Comparison of ENCODE assay signal across 16 cellular contexts in genomic region chr5:174606646-174607045, GRCh38.
DNase-seq lines count a peak whose midpoint lies in the region; ATAC-seq and TF ChIP-seq lines count a peak whose summit lies in the region.
"Had no signal": no experiment of that assay in that cellular context is flagged by ENCODE, and none has a peak within 500 bp of the region (broad histone marks: within the 10 kb centered on the region; RNA-seq: fewer than 3 reads in every experiment).

No MANE protein-coding gene starts in this region.

- H4K8ac ChIP-seq in mesenchymal stem cell (ENCODE audit: low read length): peak overlapping the region; percentile 60
- H4K8ac ChIP-seq in trophoblast cell (ENCODE audit: low read depth, low read length): no peak overlapping the region

- POLR2A ChIA-PET in Caco-2 (lab: Charles Lee): interaction anchor here (0.6 kb wide), 1 partner anchor 118 kb away, joined by 3 read pairs; the partner anchor contains the start of gene MSX2

- TF ChIP-seq CTCF in Caco-2 (IDR thresholded peaks at IDR 0.05; ENCODE audit: insufficient read depth in 1 of 2, low read depth in 1 of 2, low read length in 1 of 2, severe bottlenecking in 1 of 2, unreplicated experiment in 1 of 2): no peak

- H4K12ac ChIP-seq in trophoblast cell (ENCODE audit: low read depth, low read length): no peak overlapping the region

- no peaks in the 10 kb centered on the region for H3K27me3 ChIP-seq in Caco-2 (replicated peaks; ENCODE audit: control insufficient read depth, insufficient read depth, low read length)
- peaks cover 0 to 12% of the 10 kb centered on the region in 2 experiments for H3K27me3 ChIP-seq in mesenchymal stem cell (ENCODE audit: control insufficient read depth in 1 of 2, insufficient read depth in 1 of 2, low read length in 2 of 2)
- no peaks in the 10 kb centered on the region for H3K27me3 ChIP-seq in trophoblast cell (ENCODE audit: insufficient read depth, low read length)

- H3K27me3 Mint-ChIP-seq in Caco-2 (ENCODE audit: insufficient read depth, unreplicated experiment): no peaks in the 10 kb centered on the region
- H3K27me3 Mint-ChIP-seq in activated naive CD8-positive, alpha-beta T cell treated with anti-CD3 and anti-CD28 coated beads, Interleukin-2, amount 50 U/mL, for 24 hours: peaks cover 4% of the 10 kb centered on the region
- no peaks in the 10 kb centered on the region for H3K27me3 Mint-ChIP-seq in stimulated activated memory B cell treated with anti-CD40 and anti-IgM and Interleukin-4, amounts not matched to agents 10 μg/mL and 1 μg/mL and 100 μg/mL, for 72 hours

- H3K9ac ChIP-seq in mesenchymal stem cell (ENCODE audit: low read length) (no peak overlapping the region), trophoblast cell (ENCODE audit: low read length) (no peak overlapping the region)

- H2BK12ac ChIP-seq in mesenchymal stem cell (ENCODE audit: low read length in 2 of 2) (peak overlapping the region in 1 of 2 experiments; percentile 52), trophoblast cell (ENCODE audit: low read length) (peak overlapping the region; percentile 88)

- no peak overlapping the region for H2AK5ac ChIP-seq in mesenchymal stem cell (ENCODE audit: low read length, severe bottlenecking)
- H2AK5ac ChIP-seq in trophoblast cell (ENCODE audit: low read length): no peak overlapping the region

- H4K91ac ChIP-seq in mesenchymal stem cell (ENCODE audit: low read length) (no peak overlapping the region), trophoblast cell (ENCODE audit: low read depth, low read length) (peak overlapping the region; percentile 8)

- H3K36me3 Mint-ChIP-seq in Caco-2 (ENCODE audit: insufficient read depth, unreplicated experiment): peaks cover 8% of the 10 kb centered on the region
- H3K36me3 Mint-ChIP-seq in activated naive CD8-positive, alpha-beta T cell treated with anti-CD3 and anti-CD28 coated beads, Interleukin-2, amount 50 U/mL, for 24 hours (ENCODE audit: low read depth): no peaks in the 10 kb centered on the region
- H3K36me3 Mint-ChIP-seq in stimulated activated memory B cell treated with anti-CD40 and anti-IgM and Interleukin-4, amounts not matched to agents 10 μg/mL and 1 μg/mL and 100 μg/mL, for 72 hours: no peaks in the 10 kb centered on the region

- DNase-seq in Caco-2 (no peak), astrocyte of the hippocampus (ENCODE audit: low read depth, low spot score) (peak; percentile 33), mesenchymal stem cell (peak; percentile 38), trophoblast cell (peak; percentile 81 to 94), amniotic stem cell (lab: John Stamatoyannopoulos, UW) (no peak)
- no peak for DNase-seq in activated naive CD8-positive, alpha-beta T cell treated with anti-CD3 and anti-CD28 coated beads, Interleukin-2, amount 50 U/mL, for 24 hours
- DNase-seq: DMS53, H7, NCI-H1436, NCI-H2029, NCI-H2171, NCI-H748 treated with DMSO at 0.1 percent for 48 hours, PC-9 had no signal

- intact Hi-C loops in Caco-2 (cut with micrococcal nuclease; ENCODE audit: unreplicated experiment): no loop called here

- H3K9me3 ChIP-seq in Caco-2 (peaks cover 13% of the 10 kb centered on the region), mesenchymal stem cell (ENCODE audit: control insufficient read depth, low read length) (no peaks in the 10 kb centered on the region), trophoblast cell (ENCODE audit: insufficient read depth, low read depth, low read length) (no peaks in the 10 kb centered on the region)

- H3K4me1 Mint-ChIP-seq in Caco-2 (ENCODE audit: low read depth, unreplicated experiment): peaks cover 18% of the 10 kb centered on the region
- H3K4me1 Mint-ChIP-seq in activated naive CD8-positive, alpha-beta T cell treated with anti-CD3 and anti-CD28 coated beads, Interleukin-2, amount 50 U/mL, for 24 hours: no peaks in the 10 kb centered on the region
- no peaks in the 10 kb centered on the region for H3K4me1 Mint-ChIP-seq in stimulated activated memory B cell treated with anti-CD40 and anti-IgM and Interleukin-4, amounts not matched to agents 10 μg/mL and 1 μg/mL and 100 μg/mL, for 72 hours

- H2BK120ac ChIP-seq in mesenchymal stem cell (ENCODE audit: low read depth, low read length) (no peak overlapping the region), trophoblast cell (ENCODE audit: insufficient read depth, low read length, poor library complexity) (peak overlapping the region; percentile 62)

- H3K23ac ChIP-seq in mesenchymal stem cell (ENCODE audit: low read length in 2 of 2) (no peak overlapping the region), trophoblast cell (ENCODE audit: low read length) (no peak overlapping the region)

- H3K79me2 ChIP-seq in trophoblast cell (ENCODE audit: control insufficient read depth, insufficient read depth, low read length, poor library complexity): no peaks in the 10 kb centered on the region

- no peak overlapping the region for H2BK15ac ChIP-seq in mesenchymal stem cell (ENCODE audit: low read depth, poor library complexity, severe bottlenecking)

- H3K36me3 ChIP-seq in Caco-2 (ENCODE audit: control insufficient read depth, insufficient read depth, low read length): no peaks in the 10 kb centered on the region; the same call in 1 of the 2 replicates
- no peaks in the 10 kb centered on the region for H3K36me3 ChIP-seq in mesenchymal stem cell (ENCODE audit: control insufficient read depth in 1 of 2, insufficient read depth in 2 of 2, low read depth in 1 of 2, low read length in 2 of 2)
- H3K36me3 ChIP-seq in trophoblast cell (ENCODE audit: control insufficient read depth in 1 of 2, insufficient read depth in 2 of 2, low read length in 2 of 2): no peaks in the 10 kb centered on the region

- H2AFZ ChIP-seq in mesenchymal stem cell (ENCODE audit: low read depth, low read length) (peak overlapping the region; percentile 61), trophoblast cell (ENCODE audit: insufficient read depth, low read length, poor library complexity) (peak overlapping the region; percentile 62)
- H2AFZ ChIP-seq: PC-9 had no signal

- no peaks in the 10 kb centered on the region for H3K9me3 Mint-ChIP-seq in Caco-2 (ENCODE audit: unreplicated experiment)
- peaks cover 3% of the 10 kb centered on the region for H3K9me3 Mint-ChIP-seq in activated naive CD8-positive, alpha-beta T cell treated with anti-CD3 and anti-CD28 coated beads, Interleukin-2, amount 50 U/mL, for 24 hours
- peaks cover 3% of the 10 kb centered on the region for H3K9me3 Mint-ChIP-seq in stimulated activated memory B cell treated with anti-CD40 and anti-IgM and Interleukin-4, amounts not matched to agents 10 μg/mL and 1 μg/mL and 100 μg/mL, for 72 hours

- H3K4ac ChIP-seq in mesenchymal stem cell (ENCODE audit: low read depth in 1 of 2, low read length in 2 of 2) (no peak overlapping the region), trophoblast cell (ENCODE audit: low read depth, low read length) (no peak overlapping the region)

- H3K27ac ChIP-seq in mesenchymal stem cell (ENCODE audit: low read length, poor library complexity, severe bottlenecking) (no peak overlapping the region), trophoblast cell (ENCODE audit: low read depth, low read length) (peak overlapping the region; percentile 82)
- H3K27ac ChIP-seq: C4-2B, PC-9 had no signal

- CTCF ChIA-PET in Caco-2 (lab: Charles Lee): interaction anchor here (0.7 to 1.1 kb wide), 2 partner anchors 10 to 188 kb away, joined by 3 to 5 read pairs; no protein-coding TSS in a partner anchor

- no peak overlapping the region for H3K4me3 ChIP-seq in Caco-2 (ENCODE audit: low read depth, low read length)
- H3K4me3 ChIP-seq in mesenchymal stem cell (ENCODE audit: insufficient read depth in 1 of 2, low read depth in 1 of 2, low read length in 2 of 2): no peak overlapping the region
- H3K4me3 ChIP-seq in trophoblast cell (ENCODE audit: low read depth, low read length): no peak overlapping the region
- H3K4me3 ChIP-seq: PC-9 had no signal

- no TSS peak for BruUV-seq in Caco-2 (replicated peaks; lab: Mats Ljungman, UMichigan)

- peaks cover 39% of the 10 kb centered on the region for H3K4me1 ChIP-seq in Caco-2
- H3K4me1 ChIP-seq in mesenchymal stem cell (ENCODE audit: control insufficient read depth, insufficient read depth, low read depth, low read length): no peaks in the 10 kb centered on the region
- peaks cover 16 to 25% of the 10 kb centered on the region in 2 experiments for H3K4me1 ChIP-seq in trophoblast cell (ENCODE audit: control insufficient read depth in 1 of 2, insufficient read depth in 2 of 2, low read length in 2 of 2)

- 38% methylated on average over 4 of the region's 4 CpGs for WGBS in mesenchymal stem cell
- WGBS in trophoblast cell (ENCODE audit: extremely low coverage, insufficient coverage, insufficient read length): no CpG with 5 or more reads among the region's 4 CpGs

- peak overlapping the region; percentile 17 for H3K27ac Mint-ChIP-seq in Caco-2 (ENCODE audit: unreplicated experiment)
- no peak overlapping the region for H3K27ac Mint-ChIP-seq in activated naive CD8-positive, alpha-beta T cell treated with anti-CD3 and anti-CD28 coated beads, Interleukin-2, amount 50 U/mL, for 24 hours
- no peak overlapping the region for H3K27ac Mint-ChIP-seq in stimulated activated memory B cell treated with anti-CD40 and anti-IgM and Interleukin-4, amounts not matched to agents 10 μg/mL and 1 μg/mL and 100 μg/mL, for 72 hours

- H3K4me3 Mint-ChIP-seq in Caco-2 (ENCODE audit: unreplicated experiment): no peak overlapping the region
- no peak overlapping the region for H3K4me3 Mint-ChIP-seq in activated naive CD8-positive, alpha-beta T cell treated with anti-CD3 and anti-CD28 coated beads, Interleukin-2, amount 50 U/mL, for 24 hours
- H3K4me3 Mint-ChIP-seq in stimulated activated memory B cell treated with anti-CD40 and anti-IgM and Interleukin-4, amounts not matched to agents 10 μg/mL and 1 μg/mL and 100 μg/mL, for 72 hours: no peak overlapping the region

- ATAC-seq in activated naive CD8-positive, alpha-beta T cell treated with anti-CD3 and anti-CD28 coated beads, Interleukin-2, amount 50 U/mL, for 24 hours: no peak
- ATAC-seq in stimulated activated memory B cell treated with anti-CD40 and anti-IgM and Interleukin-4, amounts not matched to agents 10 μg/mL and 1 μg/mL and 100 μg/mL, for 72 hours: no peak
- ATAC-seq in HG03097 (IDR thresholded peaks at IDR 0.05; ENCODE audit: low FRiP score, unreplicated experiment): no peak

- H3K14ac ChIP-seq in mesenchymal stem cell (ENCODE audit: low read length in 2 of 2): no peak overlapping the region
- H3K14ac ChIP-seq in trophoblast cell (ENCODE audit: low read length): no peak overlapping the region

- H3K79me1 ChIP-seq in mesenchymal stem cell (replicated peaks; ENCODE audit: low read length, poor library complexity, severe bottlenecking) (no peaks in the 10 kb centered on the region), trophoblast cell (ENCODE audit: low read length) (peaks cover 21% of the 10 kb centered on the region)

- H2BK5ac ChIP-seq in mesenchymal stem cell (ENCODE audit: low read depth, low read length, poor library complexity, severe bottlenecking) (no peak overlapping the region), trophoblast cell (ENCODE audit: low read depth, low read length, poor library complexity) (peak overlapping the region; percentile 68)

- H3K18ac ChIP-seq in mesenchymal stem cell (ENCODE audit: low read depth in 1 of 2, low read length in 2 of 2) (peak overlapping the region in 1 of 2 experiments; percentile 12), trophoblast cell (ENCODE audit: low read length) (no peak overlapping the region)

- H3K4me2 ChIP-seq in mesenchymal stem cell (ENCODE audit: low read length, poor library complexity, severe bottlenecking): no peak overlapping the region
- H3K4me2 ChIP-seq in trophoblast cell (ENCODE audit: low read length): no peak overlapping the region
- H3K4me2 ChIP-seq: PC-9 had no signal

Comparison
In these comparisons a context has a peak if more than half of its experiments do, and no peak if none do; other contexts are left out.
1. DNase-seq: peak in astrocyte of the hippocampus (single experiment), mesenchymal stem cell (single experiment) and trophoblast cell (2 of 2); none in Caco-2 (0 of 2), activated naive CD8-positive, alpha-beta T cell treated with anti-CD3 and anti-CD28 coated beads, Interleukin-2, amount 50 U/mL, for 24 hours (single experiment) and amniotic stem cell (single experiment).